In the genomic region with DNA sequence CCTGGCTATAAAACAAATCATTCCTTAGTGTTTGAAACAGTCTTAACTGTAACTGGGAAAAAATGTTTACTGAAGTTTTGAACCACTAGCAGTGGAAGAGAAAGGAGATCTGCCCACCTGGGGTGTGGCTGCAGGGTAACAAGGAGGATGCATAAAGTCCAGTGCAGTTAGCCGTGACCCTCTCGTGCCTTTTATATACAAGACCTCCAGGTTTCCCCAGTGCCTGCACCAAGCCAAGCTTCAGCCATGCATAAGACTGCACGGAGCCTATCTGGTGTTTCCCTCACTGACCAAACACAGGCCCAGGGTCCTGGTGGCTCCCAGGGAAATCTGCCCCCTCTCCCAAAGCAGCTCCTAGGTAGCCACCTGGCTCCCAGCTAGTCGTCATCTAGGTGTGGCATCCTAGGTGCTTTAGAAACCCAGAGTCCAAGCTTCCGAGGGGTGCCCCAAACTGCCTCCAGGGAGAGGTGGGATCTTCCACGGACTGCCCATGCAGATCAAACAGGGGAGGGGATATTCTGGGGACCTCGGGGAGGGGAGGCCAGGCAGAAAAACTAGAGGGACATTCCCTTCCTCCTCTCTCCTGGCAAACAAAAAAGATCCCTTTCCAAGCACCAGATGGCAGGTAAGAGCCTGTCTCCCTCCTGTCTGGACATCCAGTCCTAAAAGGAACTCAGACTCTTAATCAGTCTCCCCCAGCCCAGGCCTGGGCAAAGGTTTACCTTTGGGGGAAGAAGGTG, we compare ENCODE assay signal across 8 cellular contexts. TPM values are rescaled to one million over a fixed set of nuclear protein-coding genes. Genes with fewer than 3 reads are reported as not detected.
A peak's percentile ranks its signal among the peaks of the same experiment; 100 is the strongest.
DNase-seq lines count a peak whose midpoint lies in the region; ATAC-seq and TF ChIP-seq lines count a peak whose summit lies in the region.

No MANE protein-coding gene starts in this region.

- H3K4me1 ChIP-seq in OCI-LY3 (ENCODE audit: low read length), result peaks cover 37% of the 10 kb centered on the region
- H3K4me1 ChIP-seq in esophagus (ENCODE audit: control insufficient read depth in 2 of 2, insufficient read depth in 2 of 2, low read length in 1 of 2), result peaks cover 9 to 13% of the 10 kb centered on the region in 2 donors
- peaks cover 53% of the 10 kb centered on the region for H3K4me1 ChIP-seq in psoas muscle

- no peaks in the 10 kb centered on the region for H3K9me3 ChIP-seq in OCI-LY3 (ENCODE audit: insufficient read depth, low read length)
- no peaks in the 10 kb centered on the region for H3K9me3 ChIP-seq in esophagus (ENCODE audit: control insufficient read depth in 2 of 2, insufficient read depth in 1 of 2, low read depth in 1 of 2, low read length in 1 of 2)
- H3K9me3 ChIP-seq in psoas muscle, result no peaks in the 10 kb centered on the region

- ATAC-seq in psoas muscle (no peak), GM21528 (IDR thresholded peaks at IDR 0.05; ENCODE audit: low FRiP score, unreplicated experiment) (no peak), HG03025 (IDR thresholded peaks at IDR 0.05; ENCODE audit: low FRiP score, unreplicated experiment) (no peak), GM19328 (IDR thresholded peaks at IDR 0.05; ENCODE audit: unreplicated experiment) (no peak)

- 0 out of 2 replicates have a peak overlapping the region, but pooled peaks have one; percentile 13 for H3K4me3 ChIP-seq in OCI-LY3 (ENCODE audit: low read length)
- peak overlapping the region; percentile 65 to 85 for H3K4me3 ChIP-seq in esophagus (ENCODE audit: low read depth in 1 of 2, low read length in 2 of 2)
- peak overlapping the region; percentile 98 for H3K4me3 ChIP-seq in psoas muscle

- H3K27me3 ChIP-seq in OCI-LY3 (ENCODE audit: low read depth, low read length) (no peaks in the 10 kb centered on the region), esophagus (ENCODE audit: control insufficient read depth in 1 of 2, insufficient read depth in 2 of 2, low read length in 2 of 2) (no peaks in the 10 kb centered on the region), psoas muscle (ENCODE audit: insufficient read depth in 3 of 3, low read length in 2 of 3) (no peaks in the 10 kb centered on the region)

- H3K9ac ChIP-seq in OCI-LY3 (ENCODE audit: low read length), result no peak overlapping the region

- WGBS in esophagus, 2 donors, result 29 to 37% methylated on average over 7 of the region's 7 CpGs
- WGBS in psoas muscle, 3 donors, result 72 to 76% (median 73%) methylated on average over 7 of the region's 7 CpGs

- intact Hi-C loops in psoas muscle (cut with DNase I), result loop anchor here (5.0 kb wide), 2 partner anchors 49 to 149 kb away; no protein-coding TSS in a partner anchor

- no peak overlapping the region for H3K27ac ChIP-seq in OCI-LY3 (ENCODE audit: low read length)
- H3K27ac ChIP-seq in esophagus (ENCODE audit: low read depth in 2 of 2, low read length in 1 of 2), result peak overlapping the region; percentile 89 to 96
- H3K27ac ChIP-seq in psoas muscle, result peak overlapping the region; percentile 97

- DNase-seq in DMS79 (lab: John Stamatoyannopoulos, UW) (peak; percentile 55), psoas muscle (no peak)
- no peak for DNase-seq in activated CD8-positive, alpha-beta memory T cell treated with anti-CD3 and anti-CD28 coated beads for 24 hours

- no peak overlapping the region for H2AFZ ChIP-seq in OCI-LY3 (ENCODE audit: low read depth, low read length)

- H3K36me3 ChIP-seq in OCI-LY3 (replicated peaks; ENCODE audit: low read depth, low read length) (no peaks in the 10 kb centered on the region), esophagus (ENCODE audit: control insufficient read depth in 2 of 2, insufficient read depth in 2 of 2, low read length in 1 of 2) (peaks cover 0 to 4% of the 10 kb centered on the region in 2 donors), psoas muscle (ENCODE audit: insufficient read depth in 1 of 2, low read depth in 1 of 2) (no peaks in the 10 kb centered on the region)

- H3K4me2 ChIP-seq in OCI-LY3 (ENCODE audit: low read length), result peak overlapping the region; percentile 34; the same call in 1 of the 2 replicates

- no peaks in the 10 kb centered on the region; the same call in none of the 2 replicates for H3K79me2 ChIP-seq in OCI-LY3 (ENCODE audit: low read length)

- H4K20me1 ChIP-seq in OCI-LY3 (ENCODE audit: insufficient read depth, low read length), result peaks cover 3% of the 10 kb centered on the region; the same call in 1 of the 2 replicates

- TF ChIP-seq CTCF in OCI-LY3 (IDR thresholded peaks at IDR 0.05; ENCODE audit: low read depth, low read length) (no peak), psoas muscle (IDR thresholded peaks at IDR 0.05) (peak; percentile 6)

RNA-seq across cellular contexts. Expression of a gene that starts 2.7 kb away (rescaled TPM):
- polyA plus RNA-seq in esophagus (10 to 100 TPM; 14.7 to 15.7 TPM), psoas muscle (10 to 100 TPM in 1 of 3 donors, 1 to 10 TPM in 2; 4.0 to 30.7 (median 5.1) TPM)
- total RNA-seq in psoas muscle, result 10 to 100 TPM in 2 of 4 donors, 1 to 10 TPM in 2; 4.8 to 26.2 (median 12.4) TPM

Comparison
In these comparisons a context has a peak if more than half of its experiments do, and no peak if none do; other contexts are left out.
1. H3K4me3 ChIP-seq: peak in every context shown above with its lines; median percentile 98 in psoas muscle; 75 in esophagus; 13 in OCI-LY3.